ENCODE assay signal across 13 cellular contexts in the genomic region with DNA sequence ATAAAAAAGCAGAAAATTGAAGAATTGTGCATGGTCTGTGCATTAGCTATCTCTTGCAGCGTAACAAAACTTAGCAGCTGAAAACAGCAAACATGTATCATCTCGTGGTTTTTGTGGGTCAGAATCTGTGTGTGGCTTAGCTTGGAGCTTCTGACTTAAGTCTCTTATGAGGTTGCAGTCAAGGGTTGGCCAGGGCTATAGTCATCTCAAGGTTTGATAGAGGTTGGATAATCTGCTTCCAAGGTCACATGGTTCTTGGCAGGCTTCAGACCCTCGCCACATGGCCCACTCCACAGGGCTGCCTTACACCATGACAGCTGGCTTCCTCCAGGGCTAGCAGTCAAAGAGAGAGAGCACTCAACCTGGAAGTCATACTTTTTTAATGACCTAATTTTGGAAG. TPM values are rescaled to one million over a fixed set of nuclear protein-coding genes. Genes with fewer than 3 reads are reported as not detected.
DNase-seq lines count a peak whose midpoint lies in the region; ATAC-seq, FAIRE-seq and TF ChIP-seq lines count a peak whose summit lies in the region.
"Had no signal": no experiment of that assay in that cellular context is flagged by ENCODE, and none has a peak within 500 bp of the region (broad histone marks: within the 10 kb centered on the region; RNA-seq: fewer than 3 reads in every experiment).

No MANE protein-coding gene starts in this region.

- no peak for DNase-seq in activated naive CD4-positive, alpha-beta T cell (lab: John Stamatoyannopoulos, UW)
- peak; percentile 60 for DNase-seq in NCI-H524 treated with DMSO at 0.1 percent for 48 hours (lab: John Stamatoyannopoulos, UW)
- no peak for DNase-seq in GM12878 (ENCODE audit: low read depth, low spot score)
- DNase-seq in amygdala (lab: John Stamatoyannopoulos, UW), result no peak
- DNase-seq in globus pallidus (ENCODE audit: low spot score), result no peak
- DNase-seq: NCI-H2107 had no signal

- in situ Hi-C loops in GM12878 (cut with MboI), result no loop called here

- no peak overlapping the region for H3K27ac ChIP-seq in GM12878 (ENCODE audit: control insufficient read depth, insufficient read depth)
- H3K27ac ChIP-seq: coronary artery had no signal

- H3K9me3 ChIP-seq in GM12878 (replicated peaks; ENCODE audit: control insufficient read depth, insufficient read depth, low read length), result no peaks in the 10 kb centered on the region; the same call in 2 of the 3 replicates

- H3K4me3 ChIP-seq in GM12878, result no peak overlapping the region
- H3K4me3 ChIP-seq: coronary artery had no signal

- H3K79me2 ChIP-seq in GM12878 (ENCODE audit: control insufficient read depth, insufficient read depth, low read length), result peaks cover 7% of the 10 kb centered on the region

- no peaks in the 10 kb centered on the region; a peak in 1 of 4 replicates for H3K36me3 ChIP-seq in GM12878 (ENCODE audit: control insufficient read depth in 2 of 2, insufficient read depth in 2 of 2, low read length in 1 of 2)

- SMC1A ChIA-PET in GM12878 (lab: Charles Lee; ENCODE audit: uncharacterized antibody, unreplicated experiment), result interaction anchor here (0.9 kb wide), 1 partner anchor 27 kb away, joined by 3 read pairs; no protein-coding TSS in a partner anchor

- TF ChIP-seq CTCF in GM12878 (IDR thresholded peaks at IDR 0.05 in 2 of 3, conservative IDR thresholded peaks at IDR 0.05 in 1 of 3; ENCODE audit: control insufficient read depth in 2 of 3, extremely low read depth in 1 of 3, insufficient read depth in 1 of 3, low read depth in 3 of 3, low read length in 3 of 3), result no peak

- peaks cover 61% of the 10 kb centered on the region for H3K4me1 Mint-ChIP-seq in activated naive CD4-positive, alpha-beta T cell treated with anti-CD3 and anti-CD28 coated beads, Interleukin-2, amount 50 U/mL, for 24 hours
- peaks cover 34% of the 10 kb centered on the region for H3K4me1 Mint-ChIP-seq in stimulated activated naive CD8-positive, alpha-beta T cell treated with anti-CD3 and anti-CD28 coated beads, Interleukin-15, Interleukin-2, amounts not matched to agents 100 ng/mL and 50 ng/mL, for 24 hours (ENCODE audit: low read depth)

- 30% methylated on average over 3 of the region's 3 CpGs for WGBS in GM12878 (ENCODE audit: insufficient coverage, insufficient replicate concordance, low lambda C conversion rate, missing lambda C conversion rate)

- CTCF ChIA-PET in GM12878 (lab: Yijun Ruan, JAX), result no interaction called here

- POLR2A ChIA-PET in GM12878 (lab: Charles Lee), result no interaction called here

- no peak for TF ChIP-seq EP300 in GM12878 (IDR thresholded peaks at IDR 0.05; ENCODE audit: borderline replicate concordance in 1 of 2, control insufficient read depth in 1 of 2, low read depth in 2 of 2, low read length in 2 of 2)

- H3K4me3 Mint-ChIP-seq in activated naive CD4-positive, alpha-beta T cell treated with anti-CD3 and anti-CD28 coated beads, Interleukin-2, amount 50 U/mL, for 24 hours, result peak overlapping the region; percentile 2
- H3K4me3 Mint-ChIP-seq in stimulated activated naive CD8-positive, alpha-beta T cell treated with anti-CD3 and anti-CD28 coated beads, Interleukin-15, Interleukin-2, amounts not matched to agents 100 ng/mL and 50 ng/mL, for 24 hours, result no peak overlapping the region

- peaks cover 4% of the 10 kb centered on the region; the same call in 1 of the 2 replicates for H3K4me1 ChIP-seq in GM12878 (ENCODE audit: control insufficient read depth, insufficient read depth, low read length)

- TF ChIP-seq RAD21 in GM12878 (IDR thresholded peaks at IDR 0.05; ENCODE audit: insufficient read depth, low read depth, low read length), result no peak

- no peaks in the 10 kb centered on the region for H3K27me3 Mint-ChIP-seq in activated naive CD4-positive, alpha-beta T cell treated with anti-CD3 and anti-CD28 coated beads, Interleukin-2, amount 50 U/mL, for 24 hours
- H3K27me3 Mint-ChIP-seq in stimulated activated naive CD8-positive, alpha-beta T cell treated with anti-CD3 and anti-CD28 coated beads, Interleukin-15, Interleukin-2, amounts not matched to agents 100 ng/mL and 50 ng/mL, for 24 hours, result no peaks in the 10 kb centered on the region

- no peak overlapping the region for H3K9ac ChIP-seq in GM12878 (ENCODE audit: control insufficient read depth, insufficient read depth, low read length)

- no peaks in the 10 kb centered on the region for H3K9me3 Mint-ChIP-seq in activated naive CD4-positive, alpha-beta T cell treated with anti-CD3 and anti-CD28 coated beads, Interleukin-2, amount 50 U/mL, for 24 hours
- no peaks in the 10 kb centered on the region for H3K9me3 Mint-ChIP-seq in stimulated activated naive CD8-positive, alpha-beta T cell treated with anti-CD3 and anti-CD28 coated beads, Interleukin-15, Interleukin-2, amounts not matched to agents 100 ng/mL and 50 ng/mL, for 24 hours

- FAIRE-seq in GM12878 (lab: Jason Lieb, UNC), result peak; percentile 74
- FAIRE-seq: HTR-8/SVneo, islet of Langerhans had no signal

- intact Hi-C loops in GM12878 (cut with micrococcal nuclease; ENCODE audit: unreplicated experiment), result no loop called here

- no peak for TF ChIP-seq POLR2A in GM12878 (IDR thresholded peaks at IDR 0.05; ENCODE audit: low read depth, low read length)

- no peaks in the 10 kb centered on the region for H4K20me1 ChIP-seq in GM12878 (ENCODE audit: control insufficient read depth, insufficient read depth)

- no peak overlapping the region for H3K4me2 ChIP-seq in GM12878 (ENCODE audit: control insufficient read depth, insufficient read depth)

- ATAC-seq in GM12878, result no peak; the same call in 2 of the 3 replicates
- ATAC-seq in GM18873 (IDR thresholded peaks at IDR 0.05; ENCODE audit: low FRiP score, unreplicated experiment), result no peak
- ATAC-seq: sciatic nerve had no signal

- no TSS peak for BruUV-seq in GM12878 (replicated peaks; lab: Mats Ljungman, UMichigan)

- peaks cover 17% of the 10 kb centered on the region for H3K36me3 Mint-ChIP-seq in activated naive CD4-positive, alpha-beta T cell treated with anti-CD3 and anti-CD28 coated beads, Interleukin-2, amount 50 U/mL, for 24 hours
- H3K36me3 Mint-ChIP-seq in stimulated activated naive CD8-positive, alpha-beta T cell treated with anti-CD3 and anti-CD28 coated beads, Interleukin-15, Interleukin-2, amounts not matched to agents 100 ng/mL and 50 ng/mL, for 24 hours (ENCODE audit: low read depth), result peaks cover 31% of the 10 kb centered on the region

- H3K27ac Mint-ChIP-seq in activated naive CD4-positive, alpha-beta T cell treated with anti-CD3 and anti-CD28 coated beads, Interleukin-2, amount 50 U/mL, for 24 hours, result no peak overlapping the region
- peak overlapping the region; percentile 67 for H3K27ac Mint-ChIP-seq in stimulated activated naive CD8-positive, alpha-beta T cell treated with anti-CD3 and anti-CD28 coated beads, Interleukin-15, Interleukin-2, amounts not matched to agents 100 ng/mL and 50 ng/mL, for 24 hours

- no peaks in the 10 kb centered on the region for H3K27me3 ChIP-seq in GM12878 (replicated peaks in 1 of 2; ENCODE audit: control insufficient read depth in 2 of 2, insufficient read depth in 2 of 2, low read length in 1 of 2)

- RAD21 ChIA-PET in GM12878 (lab: Charles Lee; ENCODE audit: unreplicated experiment), result no interaction called here

- no peak overlapping the region for H2AFZ ChIP-seq in GM12878 (ENCODE audit: control insufficient read depth, low read depth, low read length)

RNA-seq across cellular contexts. Expression of a gene that starts 35.9 kb away (rescaled TPM):
- 56.0 and 62.4 TPM in 2 replicates for total RNA-seq in GM12878 (2013; cell fraction: nucleolus; rRNA removed)
- total RNA-seq in GM12878 (2014; rRNA removed) (10.6 and 12.0 TPM in 2 replicates), GM12878 (2014; rRNA removed; fragmentation: Illumina TruSeq; extraction: Trizol) (13.2 and 13.4 TPM in 2 replicates), GM12878 (2021) (15.6 and 18.8 TPM in 2 replicates)
- polyA plus RNA-seq in GM12878 (2011; ENCODE audit: low read depth), result 4.4 TPM
- polyA plus RNA-seq in GM12878 (2011; rRNA removed) (12.5 and 15.4 TPM in 2 replicates), GM12878 (2014; fragmentation: Illumina TruSeq; extraction: Trizol) (12.1 and 15.8 TPM in 2 replicates), GM12878 (2014; fragmentation: Nextera tagmentation; extraction: Ambion mirVana) (1 to 10 TPM; 4.8 to 4.9 TPM), GM12878 (2014; rRNA removed) (8.9 and 9.4 TPM in 2 replicates), GM12878 (2016; fragmentation: Nextera tagmentation; extraction: Ambion mirVana) (10 to 100 TPM; 14.9 to 16.2 TPM)
- 6.3 and 7.4 TPM in 2 replicates for polyA plus RNA-seq in GM12878 (2011; cell fraction: cytosol; rRNA removed)
- 9.5 and 10.1 TPM in 2 replicates for polyA plus RNA-seq in GM12878 (2011; cell fraction: nucleus; rRNA removed)
- 7.1 and 9.0 TPM in 2 replicates for polyA plus RNA-seq in GM12878 (2012)
- 18.1 and 43.2 TPM in 2 replicates for polyA minus RNA-seq in GM12878 (2011; rRNA and poly(A)+ RNA removed)
- polyA minus RNA-seq in GM12878 (2011; cell fraction: cytosol; rRNA and poly(A)+ RNA removed), result 6.5 and 9.2 TPM in 2 replicates
- 15.2 and 21.5 TPM in 2 replicates for polyA minus RNA-seq in GM12878 (2011; cell fraction: nucleus; rRNA and poly(A)+ RNA removed)

RNA-seq across cellular contexts. Expression of a gene that starts 36.1 kb away (rescaled TPM):
- total RNA-seq in GM12878 (2013; cell fraction: nucleolus; rRNA removed), result 13.2 and 16.6 TPM in 2 replicates
- total RNA-seq in GM12878 (2014; rRNA removed) (25.8 and 26.6 TPM in 2 replicates), GM12878 (2014; rRNA removed; fragmentation: Illumina TruSeq; extraction: Trizol) (23.0 and 26.8 TPM in 2 replicates), GM12878 (2021) (23.3 and 25.2 TPM in 2 replicates)
- polyA plus RNA-seq in GM12878 (2011; ENCODE audit: low read depth), result 11.9 TPM
- polyA plus RNA-seq in GM12878 (2011; rRNA removed) (36.8 and 53.4 TPM in 2 replicates), GM12878 (2014; fragmentation: Illumina TruSeq; extraction: Trizol) (26.4 and 30.2 TPM in 2 replicates), GM12878 (2014; fragmentation: Nextera tagmentation; extraction: Ambion mirVana) (10 to 100 TPM; 47.2 to 66.0 TPM), GM12878 (2014; rRNA removed) (28.1 and 35.3 TPM in 2 replicates), GM12878 (2016; fragmentation: Nextera tagmentation; extraction: Ambion mirVana) (10 to 100 TPM; 52.2 to 52.5 TPM)
- polyA plus RNA-seq in GM12878 (2011; cell fraction: cytosol; rRNA removed), result 13.9 and 15.7 TPM in 2 replicates
- 13.6 and 17.9 TPM in 2 replicates for polyA plus RNA-seq in GM12878 (2011; cell fraction: nucleus; rRNA removed)
- polyA plus RNA-seq in GM12878 (2012), result 16.4 and 21.3 TPM in 2 replicates
- polyA minus RNA-seq in GM12878 (2011; rRNA and poly(A)+ RNA removed), result 6.0 and 7.9 TPM in 2 replicates
- 4.1 and 4.5 TPM in 2 replicates for polyA minus RNA-seq in GM12878 (2011; cell fraction: cytosol; rRNA and poly(A)+ RNA removed)
- 9.2 and 11.4 TPM in 2 replicates for polyA minus RNA-seq in GM12878 (2011; cell fraction: nucleus; rRNA and poly(A)+ RNA removed)
